22 cellular contexts compared by ENCODE assay signal in genomic region chrX:115173181-115173580, GRCh38. TPM values are rescaled to one million over a fixed set of nuclear protein-coding genes. Genes with fewer than 3 reads are reported as not detected.
DNase-seq lines count a peak whose midpoint lies in the region; ATAC-seq, FAIRE-seq and TF ChIP-seq lines count a peak whose summit lies in the region.
"Had no signal": no experiment of that assay in that cellular context is flagged by ENCODE, and none has a peak within 500 bp of the region (broad histone marks: within the 10 kb centered on the region; RNA-seq: fewer than 3 reads in every experiment).

No MANE protein-coding gene starts in this region.

- H2BK12ac ChIP-seq in H1 (ENCODE audit: low read depth, low read length) = no peak overlapping the region

- peak; percentile 32 for FAIRE-seq in H1 (lab: Jason Lieb, UNC)
- FAIRE-seq: H54, HTR-8/SVneo had no signal

- no peak overlapping the region for H4K8ac ChIP-seq in H1 (ENCODE audit: extremely low read depth, insufficient read depth, low read length)
- no peak overlapping the region for H4K8ac ChIP-seq in mesendoderm (ENCODE audit: low read depth, low read length)

- WGBS in H1 (ENCODE audit: extremely low coverage in 1 of 2, insufficient coverage in 1 of 2, insufficient read length in 1 of 2, insufficient replicate concordance in 2 of 2, low coverage in 1 of 2, low lambda C conversion rate in 2 of 2, missing lambda C conversion rate in 1 of 2), 2 experiments = 76% methylated on average over 9 of the region's 9 CpGs; no CpG with 5 or more reads in 1 of the 2 experiments
- WGBS in mesendoderm (ENCODE audit: extremely low coverage, insufficient coverage, low lambda C conversion rate) = no CpG with 5 or more reads among the region's 9 CpGs

- TF ChIP-seq EP300 in H1 (IDR thresholded peaks at IDR 0.05; ENCODE audit: borderline replicate concordance in 1 of 2, low read depth in 2 of 2, low read length in 2 of 2) = no peak

- no peaks in the 10 kb centered on the region for H3K4me1 Mint-ChIP-seq in naive thymus-derived CD4-positive, alpha-beta T cell
- no peaks in the 10 kb centered on the region for H3K4me1 Mint-ChIP-seq in osteocyte (ENCODE audit: unreplicated experiment)
- no peaks in the 10 kb centered on the region for H3K4me1 Mint-ChIP-seq in naive thymus-derived CD8-positive, alpha-beta T cell
- H3K4me1 Mint-ChIP-seq: CD14-positive monocyte; CD4-positive, alpha-beta memory T cell had no signal

- TF ChIP-seq CTCF in H1 (IDR thresholded peaks at IDR 0.05; ENCODE audit: control extremely low read depth in 1 of 3, insufficient read depth in 1 of 3, low read depth in 1 of 3, low read length in 3 of 3) (no peak), osteocyte (IDR thresholded peaks at IDR 0.05) (no peak)

- intact Hi-C loops in naive thymus-derived CD4-positive, alpha-beta T cell (cut with micrococcal nuclease) = no loop called here

- H3K36me3 Mint-ChIP-seq in naive thymus-derived CD4-positive, alpha-beta T cell = no peaks in the 10 kb centered on the region
- H3K36me3 Mint-ChIP-seq in osteocyte (ENCODE audit: unreplicated experiment) = peaks cover 4% of the 10 kb centered on the region
- H3K36me3 Mint-ChIP-seq in naive thymus-derived CD8-positive, alpha-beta T cell = no peaks in the 10 kb centered on the region
- H3K36me3 Mint-ChIP-seq: CD14-positive monocyte; CD4-positive, alpha-beta memory T cell had no signal

- H3K4ac ChIP-seq in H1 (replicated peaks; ENCODE audit: insufficient read length, low read depth, low read length) (no peak overlapping the region), mesendoderm (ENCODE audit: low read depth, low read length) (no peak overlapping the region)

- H2AK5ac ChIP-seq in H1 (ENCODE audit: low read depth, low read length) (no peak overlapping the region), mesendoderm (ENCODE audit: low read length) (no peak overlapping the region)

- no peak overlapping the region for H4K91ac ChIP-seq in H1 (replicated peaks; ENCODE audit: insufficient read length, low read length)

- no peak overlapping the region for H3K27ac ChIP-seq in H1 (ENCODE audit: low read depth, low read length)
- H3K27ac ChIP-seq in mesendoderm (ENCODE audit: low read depth, low read length) = no peak overlapping the region
- no peak overlapping the region for H3K27ac ChIP-seq in naive thymus-derived CD4-positive, alpha-beta T cell (ENCODE audit: low read depth, low read length)
- H3K27ac ChIP-seq: BLaER1 had no signal

- no peak overlapping the region for H4K5ac ChIP-seq in H1 (ENCODE audit: insufficient read length, low read depth, low read length)
- H4K5ac ChIP-seq in mesendoderm (ENCODE audit: low read length) = no peak overlapping the region

- H3K9me3 ChIP-seq in H1 (ENCODE audit: insufficient read depth in 2 of 2, low read depth in 1 of 2, low read length in 1 of 2) = no peaks in the 10 kb centered on the region
- H3K9me3 ChIP-seq in naive thymus-derived CD4-positive, alpha-beta T cell (ENCODE audit: control insufficient read depth in 2 of 3, low read length in 3 of 3) = no peaks in the 10 kb centered on the region
- H3K9me3 ChIP-seq: BLaER1 had no signal

- H3K79me1 ChIP-seq in H1 (ENCODE audit: low read depth, low read length) (no peaks in the 10 kb centered on the region), mesendoderm (ENCODE audit: low read length) (no peaks in the 10 kb centered on the region)

- no peak overlapping the region for H3K4me3 ChIP-seq in H1 (ENCODE audit: extremely low read depth in 1 of 4, insufficient read depth in 2 of 4, low read depth in 3 of 4, low read length in 4 of 4)
- H3K4me3 ChIP-seq in mesendoderm (ENCODE audit: low read length) = no peak overlapping the region
- H3K4me3 ChIP-seq in naive thymus-derived CD4-positive, alpha-beta T cell (ENCODE audit: low read length) = no peak overlapping the region
- H3K4me3 ChIP-seq: BLaER1 had no signal

- H3K23ac ChIP-seq in H1 (ENCODE audit: insufficient read length) (no peak overlapping the region), mesendoderm (ENCODE audit: low read length) (no peak overlapping the region)

- no peak overlapping the region for H2BK20ac ChIP-seq in H1 (ENCODE audit: low read length)

- no peak for ATAC-seq in naive thymus-derived CD4-positive, alpha-beta T cell
- no peak for ATAC-seq in naive thymus-derived CD8-positive, alpha-beta T cell

- H3K4me2 ChIP-seq in H1 (ENCODE audit: insufficient read depth in 1 of 2, low read depth in 2 of 2, low read length in 2 of 2) = no peak overlapping the region
- no peak overlapping the region for H3K4me2 ChIP-seq in mesendoderm (ENCODE audit: low read length)
- H3K4me2 ChIP-seq: BLaER1 had no signal

- H3K27me3 Mint-ChIP-seq in naive thymus-derived CD4-positive, alpha-beta T cell = no peaks in the 10 kb centered on the region
- no peaks in the 10 kb centered on the region for H3K27me3 Mint-ChIP-seq in osteocyte (ENCODE audit: unreplicated experiment)
- H3K27me3 Mint-ChIP-seq in naive thymus-derived CD8-positive, alpha-beta T cell = no peaks in the 10 kb centered on the region
- H3K27me3 Mint-ChIP-seq: CD4-positive, alpha-beta memory T cell had no signal

- no peaks in the 10 kb centered on the region for H3K36me3 ChIP-seq in H1 (ENCODE audit: control insufficient read depth in 2 of 4, insufficient read depth in 4 of 4, low read length in 3 of 4)
- H3K36me3 ChIP-seq in mesendoderm (ENCODE audit: control insufficient read depth, insufficient read depth, low read length) = no peaks in the 10 kb centered on the region
- H3K36me3 ChIP-seq in naive thymus-derived CD4-positive, alpha-beta T cell (ENCODE audit: control insufficient read depth in 2 of 3, insufficient read depth in 3 of 3, low read length in 3 of 3) = no peaks in the 10 kb centered on the region
- H3K36me3 ChIP-seq: BLaER1 had no signal

- peak; percentile 31 for DNase-seq in ELF-1 (ENCODE audit: low read depth, low spot score)
- peak; percentile 59 for DNase-seq in NCI-H82 treated with DMSO at 0.1 percent for 48 hours (lab: John Stamatoyannopoulos, UW; ENCODE audit: unreplicated experiment)
- DNase-seq in H1 (ENCODE audit: low read depth in 1 of 2, low spot score in 2 of 2) = no peak
- DNase-seq in mesendoderm = peak; percentile 71
- DNase-seq in naive thymus-derived CD4-positive, alpha-beta T cell = no peak
- no peak for DNase-seq in osteocyte (ENCODE audit: extremely low spot score, unreplicated experiment)
- DNase-seq in naive thymus-derived CD8-positive, alpha-beta T cell = no peak
- DNase-seq in hypothalamus (lab: John Stamatoyannopoulos, UW) = no peak
- DNase-seq: 8988T; CD4-positive, alpha-beta memory T cell; DMS153; DMS79; GF-D8; HCEC 1CT; IMR-90 had no signal

- no peak for TF ChIP-seq POLR2A in H1 (IDR thresholded peaks at IDR 0.05; ENCODE audit: control extremely low read depth in 1 of 2, low read depth in 2 of 2, low read length in 2 of 2)

- POLR2A ChIA-PET in H1 (lab: Charles Lee; ENCODE audit: partially characterized antibody) = no interaction called here
- POLR2A ChIA-PET in naive thymus-derived CD4-positive, alpha-beta T cell (lab: Charles Lee) = no interaction called here
- POLR2A ChIA-PET in naive thymus-derived CD8-positive, alpha-beta T cell (lab: Charles Lee) = no interaction called here

- H2BK15ac ChIP-seq in H1 (ENCODE audit: low read length) = no peak overlapping the region
- H2BK15ac ChIP-seq in mesendoderm (replicated peaks; ENCODE audit: low read depth) = no peak overlapping the region

- H3K4me3 Mint-ChIP-seq in naive thymus-derived CD4-positive, alpha-beta T cell = no peak overlapping the region
- no peak overlapping the region for H3K4me3 Mint-ChIP-seq in osteocyte (ENCODE audit: unreplicated experiment)
- H3K4me3 Mint-ChIP-seq in naive thymus-derived CD8-positive, alpha-beta T cell = no peak overlapping the region
- H3K4me3 Mint-ChIP-seq: CD14-positive monocyte; CD4-positive, alpha-beta memory T cell had no signal

- H3K56ac ChIP-seq in H1 (replicated peaks; ENCODE audit: insufficient read length, low read depth, low read length) (no peak overlapping the region), mesendoderm (ENCODE audit: low read length) (no peak overlapping the region)

- H3K4me1 ChIP-seq in H1 (replicated peaks in 1 of 4; ENCODE audit: control insufficient read depth in 3 of 4, insufficient read depth in 4 of 4, low read length in 3 of 4) (no peaks in the 10 kb centered on the region; a peak in 1 of 7 replicates), mesendoderm (ENCODE audit: control insufficient read depth, low read depth, low read length) (no peaks in the 10 kb centered on the region)
- H3K4me1 ChIP-seq in naive thymus-derived CD4-positive, alpha-beta T cell (ENCODE audit: control insufficient read depth in 2 of 2, insufficient read depth in 2 of 2, low read length in 2 of 2) = no peaks in the 10 kb centered on the region
- H3K4me1 ChIP-seq: BLaER1 had no signal

- H3K23me2 ChIP-seq in H1 (ENCODE audit: low read depth, low read length) = no peaks in the 10 kb centered on the region; the same call in 1 of the 2 replicates

- no peak overlapping the region for H3K9ac ChIP-seq in H1 (replicated peaks in 1 of 4; ENCODE audit: extremely low read depth in 1 of 4, low read depth in 3 of 4, low read length in 3 of 4)
- no peak overlapping the region for H3K9ac ChIP-seq in mesendoderm (ENCODE audit: low read length)
- H3K9ac ChIP-seq: BLaER1 had no signal

- H3K27me3 ChIP-seq in H1 (replicated peaks in 1 of 4; ENCODE audit: control insufficient read depth in 3 of 4, extremely low read depth in 1 of 4, insufficient read depth in 3 of 4, low read length in 3 of 4) (no peaks in the 10 kb centered on the region), mesendoderm (ENCODE audit: insufficient read depth, low read length, poor library complexity) (no peaks in the 10 kb centered on the region)
- H3K27me3 ChIP-seq in naive thymus-derived CD4-positive, alpha-beta T cell (ENCODE audit: control insufficient read depth in 2 of 2, insufficient read depth in 2 of 2, low read length in 2 of 2) = no peaks in the 10 kb centered on the region

- no peak for TF ChIP-seq RAD21 in H1 (IDR thresholded peaks at IDR 0.05 in 1 of 2, conservative IDR thresholded peaks at IDR 0.05 in 1 of 2; ENCODE audit: low read depth in 2 of 2, low read length in 2 of 2)

- CTCF ChIA-PET in H1 (lab: Charles Lee; ENCODE audit: partially characterized antibody) = no interaction called here
- CTCF ChIA-PET in naive thymus-derived CD4-positive, alpha-beta T cell (lab: Charles Lee) = no interaction called here

- no peak overlapping the region for H3K14ac ChIP-seq in H1 (ENCODE audit: insufficient read length)

- no peak overlapping the region for H2AFZ ChIP-seq in H1 (ENCODE audit: low read length)

- H3K9me3 Mint-ChIP-seq in naive thymus-derived CD4-positive, alpha-beta T cell = peaks cover 0 to 3% (median 0%) of the 10 kb centered on the region in 11 donors
- H3K9me3 Mint-ChIP-seq in osteocyte (ENCODE audit: unreplicated experiment) = no peaks in the 10 kb centered on the region
- H3K9me3 Mint-ChIP-seq in naive thymus-derived CD8-positive, alpha-beta T cell = peaks cover 0 to 3% (median 0%) of the 10 kb centered on the region in 9 donors

- no peak overlapping the region for H3K27ac Mint-ChIP-seq in naive thymus-derived CD4-positive, alpha-beta T cell
- no peak overlapping the region for H3K27ac Mint-ChIP-seq in osteocyte (ENCODE audit: unreplicated experiment)
- no peak overlapping the region for H3K27ac Mint-ChIP-seq in naive thymus-derived CD8-positive, alpha-beta T cell
- H3K27ac Mint-ChIP-seq: CD14-positive monocyte; CD4-positive, alpha-beta memory T cell had no signal

- no peak overlapping the region for H3K18ac ChIP-seq in H1 (ENCODE audit: extremely low read depth, low read length)
- H3K18ac ChIP-seq in mesendoderm (ENCODE audit: low read length) = no peak overlapping the region

- no peaks in the 10 kb centered on the region for H4K20me1 ChIP-seq in H1 (replicated peaks in 1 of 2; ENCODE audit: control insufficient read depth in 1 of 2, insufficient read depth in 2 of 2, low read length in 2 of 2)
- H4K20me1 ChIP-seq: BLaER1 had no signal

- H2BK5ac ChIP-seq in H1 (ENCODE audit: low read depth, low read length) (no peak overlapping the region), mesendoderm (ENCODE audit: low read length) (no peak overlapping the region)

- H3K79me2 ChIP-seq in H1 (ENCODE audit: control insufficient read depth in 1 of 2, insufficient read depth in 2 of 2, low read length in 2 of 2) (no peaks in the 10 kb centered on the region), mesendoderm (ENCODE audit: control insufficient read depth, insufficient read depth, low read length) (no peaks in the 10 kb centered on the region)

- H2BK120ac ChIP-seq in H1 (replicated peaks; ENCODE audit: low read depth, low read length) = no peak overlapping the region
- H2BK120ac ChIP-seq in mesendoderm (ENCODE audit: low read depth, low read length) = no peak overlapping the region

RNA-seq across cellular contexts. Expression of gene RBMXL3, which starts 16.0 kb away (rescaled TPM):
- not detected in 2 replicates for total RNA-seq in H1 (2021; fragmentation: NEBNext Ultra II Directional; extraction: Animal tissue kit (Norgen Biotek cat#: 25700))
- not detected in 2 replicates for polyA plus RNA-seq in H1 (2011; rRNA removed)
- not detected for polyA plus RNA-seq in H1 (2011; cell fraction: cytosol; rRNA removed)
- polyA plus RNA-seq in H1 (2011; cell fraction: nucleus; rRNA removed) = not detected
- polyA plus RNA-seq in H1 (2012, experiment 1 of 2) = not detected in 4 replicates
- polyA plus RNA-seq in H1 (2012, experiment 2 of 2) = not detected
- not detected for polyA plus RNA-seq in H1 (2013, experiment 1 of 2)
- not detected for polyA plus RNA-seq in H1 (2013, experiment 2 of 2)
- not detected in 2 replicates for polyA minus RNA-seq in H1 (2011; rRNA and poly(A)+ RNA removed)
- polyA minus RNA-seq in H1 (2011; cell fraction: cytosol; rRNA and poly(A)+ RNA removed) = not detected
- not detected for polyA minus RNA-seq in H1 (2011; cell fraction: nucleus; rRNA and poly(A)+ RNA removed)
- not detected for polyA plus RNA-seq in mesendoderm (2013, experiment 1 of 2)
- not detected for polyA plus RNA-seq in mesendoderm (2013, experiment 2 of 2)
- not detected for total RNA-seq in naive thymus-derived CD4-positive, alpha-beta T cell
- not detected for polyA plus RNA-seq in naive thymus-derived CD4-positive, alpha-beta T cell
- not detected in 2 replicates for total RNA-seq in osteocyte
- total RNA-seq in naive thymus-derived CD8-positive, alpha-beta T cell = not detected
- not detected for polyA plus RNA-seq in naive thymus-derived CD8-positive, alpha-beta T cell
- total RNA-seq: A673; CD4-positive, alpha-beta memory T cell; Daoy; IMR-90 had no signal
- polyA plus RNA-seq: AG04450; CD14-positive monocyte; CD4-positive, alpha-beta memory T cell; IMR-90 had no signal

Comparison
In these comparisons a context has a peak if more than half of its experiments do, and no peak if none do; other contexts are left out.
1. DNase-seq: peak in ELF-1 (single experiment), NCI-H82 treated with DMSO at 0.1 percent for 48 hours (single experiment) and mesendoderm (single experiment); none in H1 (0 of 2), naive thymus-derived CD4-positive, alpha-beta T cell (0 of 9), osteocyte (single experiment), naive thymus-derived CD8-positive, alpha-beta T cell (0 of 10) and hypothalamus (0 of 51).